13 cellular contexts compared by ENCODE assay signal in the genomic region with DNA sequence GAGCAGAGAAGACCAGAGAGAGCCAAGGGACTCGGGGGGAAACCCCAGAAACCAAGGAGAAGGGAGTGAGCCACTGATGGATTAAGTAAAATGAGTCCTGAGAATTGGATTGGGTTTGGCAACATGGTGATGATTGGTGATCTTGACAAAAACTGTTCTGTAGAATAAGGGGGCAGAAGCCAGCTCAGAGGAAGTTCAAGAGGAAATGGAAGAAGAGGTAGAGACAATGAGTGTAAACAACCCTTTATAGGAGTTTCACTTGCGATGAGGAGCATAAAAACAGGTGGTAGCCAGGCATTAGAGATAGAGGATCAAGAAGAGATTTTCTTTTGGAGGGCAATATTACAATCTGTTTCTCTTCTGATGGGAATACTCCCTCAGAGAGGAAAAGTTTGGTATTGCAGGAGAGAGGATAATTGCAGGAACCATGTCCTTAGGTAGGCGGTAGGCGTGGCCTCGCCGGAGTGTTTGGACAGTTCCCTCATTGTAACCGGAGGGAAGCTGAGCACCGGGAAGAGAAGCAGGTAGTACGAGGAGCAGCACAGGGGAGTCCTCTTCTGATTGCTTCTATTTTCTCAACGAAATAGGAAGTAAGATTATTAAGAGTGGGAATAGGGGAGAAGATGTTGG.
DNase-seq lines count a peak whose midpoint lies in the region; ATAC-seq and TF ChIP-seq lines count a peak whose summit lies in the region.
"Had no signal": no experiment of that assay in that cellular context is flagged by ENCODE, and none has a peak within 500 bp of the region (broad histone marks: within the 10 kb centered on the region; RNA-seq: fewer than 3 reads in every experiment).

No MANE protein-coding gene starts in this region.

- peak; percentile 31 for DNase-seq in NCI-H2107 treated with DMSO at 0.1 percent for 48 hours (lab: John Stamatoyannopoulos, UW; ENCODE audit: unreplicated experiment)
- no peak for DNase-seq in NCI-H2107 (lab: John Stamatoyannopoulos, UW)
- DNase-seq in NCI-H2029 treated with DMSO at 0.1 percent for 48 hours (lab: John Stamatoyannopoulos, UW), result peak; percentile 44
- no peak for DNase-seq in epithelial cell of proximal tubule (ENCODE audit: low read depth)
- no peak for DNase-seq in glutamatergic neuron
- DNase-seq in GM19240 (ENCODE audit: insufficient read length, low spot score), result no peak
- DNase-seq in NCI-H2081 treated with DMSO at 0.1 percent for 48 hours (lab: John Stamatoyannopoulos, UW), result no peak
- DNase-seq: activated CD8-positive, alpha-beta memory T cell treated with anti-CD3 and anti-CD28 coated beads, Interleukin-2, amount 50 U/mL, for 48 hours; central memory CD4-positive, alpha-beta T cell; NCI-H1694 treated with DMSO at 0.1 percent for 48 hours; stimulated activated CD4-positive, alpha-beta T cell treated with anti-CD3 and anti-CD28 coated beads, Interleukin-4, amount 100 ng/mL, for 1 hour; T-helper 17 cell had no signal

- no peak overlapping the region for H3K27ac Mint-ChIP-seq in stimulated activated memory B cell treated with anti-CD40 and anti-IgM and Interleukin-4, amounts not matched to agents 10 μg/mL and 1 μg/mL and 100 μg/mL, for 72 hours
- no peak overlapping the region for H3K27ac Mint-ChIP-seq in glutamatergic neuron (ENCODE audit: unreplicated experiment)
- H3K27ac Mint-ChIP-seq: T-helper 17 cell had no signal

- no peak overlapping the region for H3K4me3 ChIP-seq in epithelial cell of proximal tubule (ENCODE audit: low read depth, low read length)

- TF ChIP-seq CTCF in epithelial cell of proximal tubule (conservative IDR thresholded peaks at IDR 0.05; ENCODE audit: low read depth, low read length) (peak; percentile 4), glutamatergic neuron (IDR thresholded peaks at IDR 0.05; ENCODE audit: partially characterized antibody, unreplicated experiment) (no peak)

- H3K4me1 Mint-ChIP-seq in stimulated activated memory B cell treated with anti-CD40 and anti-IgM and Interleukin-4, amounts not matched to agents 10 μg/mL and 1 μg/mL and 100 μg/mL, for 72 hours, result no peaks in the 10 kb centered on the region
- H3K4me1 Mint-ChIP-seq in glutamatergic neuron (ENCODE audit: low read depth, unreplicated experiment), result no peaks in the 10 kb centered on the region

- no peak overlapping the region for H3K4me3 Mint-ChIP-seq in stimulated activated memory B cell treated with anti-CD40 and anti-IgM and Interleukin-4, amounts not matched to agents 10 μg/mL and 1 μg/mL and 100 μg/mL, for 72 hours
- H3K4me3 Mint-ChIP-seq in glutamatergic neuron (ENCODE audit: unreplicated experiment), result no peak overlapping the region
- H3K4me3 Mint-ChIP-seq: T-helper 17 cell had no signal

- no peaks in the 10 kb centered on the region for H3K27me3 Mint-ChIP-seq in stimulated activated memory B cell treated with anti-CD40 and anti-IgM and Interleukin-4, amounts not matched to agents 10 μg/mL and 1 μg/mL and 100 μg/mL, for 72 hours
- H3K27me3 Mint-ChIP-seq in glutamatergic neuron (ENCODE audit: unreplicated experiment), result peaks cover 2% of the 10 kb centered on the region
- H3K27me3 Mint-ChIP-seq: T-helper 17 cell had no signal

- H3K9me3 Mint-ChIP-seq in stimulated activated memory B cell treated with anti-CD40 and anti-IgM and Interleukin-4, amounts not matched to agents 10 μg/mL and 1 μg/mL and 100 μg/mL, for 72 hours, result no peaks in the 10 kb centered on the region
- H3K9me3 Mint-ChIP-seq in glutamatergic neuron (ENCODE audit: unreplicated experiment), result no peaks in the 10 kb centered on the region

- peak; percentile 39 for ATAC-seq in stimulated activated memory B cell treated with anti-CD40 and anti-IgM and Interleukin-4, amounts not matched to agents 10 μg/mL and 1 μg/mL and 100 μg/mL, for 72 hours
- ATAC-seq: T-helper 17 cell had no signal

- H3K36me3 Mint-ChIP-seq in stimulated activated memory B cell treated with anti-CD40 and anti-IgM and Interleukin-4, amounts not matched to agents 10 μg/mL and 1 μg/mL and 100 μg/mL, for 72 hours, result no peaks in the 10 kb centered on the region
- no peaks in the 10 kb centered on the region for H3K36me3 Mint-ChIP-seq in glutamatergic neuron (ENCODE audit: unreplicated experiment)

Comparison
In these comparisons a context has a peak if more than half of its experiments do, and no peak if none do; other contexts are left out.
1. DNase-seq: peak in NCI-H2107 treated with DMSO at 0.1 percent for 48 hours (single experiment) and NCI-H2029 treated with DMSO at 0.1 percent for 48 hours (single experiment); none in NCI-H2107 (single experiment), epithelial cell of proximal tubule (single experiment), glutamatergic neuron (single experiment), GM19240 (single experiment) and NCI-H2081 treated with DMSO at 0.1 percent for 48 hours (single experiment).